In genomic region chr7:69982197-69982596, GRCh38 we compare ENCODE assay signal across 18 cellular contexts.
DNase-seq lines count a peak whose midpoint lies in the region; ATAC-seq and TF ChIP-seq lines count a peak whose summit lies in the region.
"Had no signal": no experiment of that assay in that cellular context is flagged by ENCODE, and none has a peak within 500 bp of the region (broad histone marks: within the 10 kb centered on the region; RNA-seq: fewer than 3 reads in every experiment).

No MANE protein-coding gene starts in this region.

- no peak overlapping the region for H3K4me3 Mint-ChIP-seq in activated naive CD8-positive, alpha-beta T cell treated with anti-CD3 and anti-CD28 coated beads, Interleukin-2, amount 50 U/mL, for 24 hours
- H3K4me3 Mint-ChIP-seq: activated naive CD4-positive, alpha-beta T cell treated with anti-CD3 and anti-CD28 coated beads for 36 hours; HFFc6; stimulated activated naive B cell treated with anti-CD40 and anti-IgM and Interleukin-4, amounts not matched to agents 10 μg/mL and 1 μg/mL and 100 μg/mL, for 72 hours had no signal

- POLR2A ChIA-PET in SK-N-SH (lab: Yijun Ruan, JAX), result no interaction called here

- no peak for TF ChIP-seq RAD21 in SK-N-SH (IDR thresholded peaks at IDR 0.05; ENCODE audit: low read length)

- H3K4me1 ChIP-seq in SK-N-SH (ENCODE audit: control insufficient read depth in 1 of 2, insufficient read depth in 2 of 2, low read depth in 1 of 2, low read length in 1 of 2), result peaks cover 0 to 7% of the 10 kb centered on the region in 2 experiments; a peak in 2 of 4 replicates
- H3K4me1 ChIP-seq in osteoblast (ENCODE audit: insufficient read depth, low read length), result peaks cover 12% of the 10 kb centered on the region
- peaks cover 0 to 15% (median 7%) of the 10 kb centered on the region in 4 donors for H3K4me1 ChIP-seq in tibial nerve
- H3K4me1 ChIP-seq: spleen had no signal

- H3K9me3 Mint-ChIP-seq in activated naive CD8-positive, alpha-beta T cell treated with anti-CD3 and anti-CD28 coated beads, Interleukin-2, amount 50 U/mL, for 24 hours, result peaks cover 7% of the 10 kb centered on the region
- H3K9me3 Mint-ChIP-seq: activated naive CD4-positive, alpha-beta T cell treated with anti-CD3 and anti-CD28 coated beads for 36 hours; stimulated activated naive B cell treated with anti-CD40 and anti-IgM and Interleukin-4, amounts not matched to agents 10 μg/mL and 1 μg/mL and 100 μg/mL, for 72 hours had no signal

- H3K27me3 ChIP-seq in SK-N-SH (ENCODE audit: insufficient read depth) (no peaks in the 10 kb centered on the region), osteoblast (ENCODE audit: insufficient read depth, low read length) (no peaks in the 10 kb centered on the region), tibial nerve (no peaks in the 10 kb centered on the region)
- H3K27me3 ChIP-seq: gastrocnemius medialis, spleen had no signal

- H3K4me2 ChIP-seq in SK-N-SH (0 out of 2 replicates have a peak overlapping the region, but pooled peaks have one; percentile 3), osteoblast (ENCODE audit: insufficient read depth, low read length) (peak overlapping the region; percentile 60)

- H3K79me2 ChIP-seq in SK-N-SH (ENCODE audit: insufficient read depth), result peaks cover 4% of the 10 kb centered on the region
- no peaks in the 10 kb centered on the region for H3K79me2 ChIP-seq in osteoblast (ENCODE audit: insufficient read depth, low read length)

- CTCF ChIA-PET in SK-N-SH (lab: Yijun Ruan, JAX), result interaction anchor here (1.4 to 2.3 kb wide), 3 partner anchors 10 to 18 kb away, joined by 4 to 7 read pairs (median 5); no protein-coding TSS in a partner anchor

- H3K27me3 Mint-ChIP-seq in activated naive CD8-positive, alpha-beta T cell treated with anti-CD3 and anti-CD28 coated beads, Interleukin-2, amount 50 U/mL, for 24 hours, result no peaks in the 10 kb centered on the region
- H3K27me3 Mint-ChIP-seq: stimulated activated naive B cell treated with anti-CD40 and anti-IgM and Interleukin-4, amounts not matched to agents 10 μg/mL and 1 μg/mL and 100 μg/mL, for 72 hours had no signal

- peaks cover 8% of the 10 kb centered on the region for H3K9me3 ChIP-seq in SK-N-SH
- no peaks in the 10 kb centered on the region for H3K9me3 ChIP-seq in osteoblast (ENCODE audit: low read depth, low read length)
- H3K9me3 ChIP-seq in tibial nerve, result peaks cover 0 to 1% (median 0%) of the 10 kb centered on the region in 4 donors
- H3K9me3 ChIP-seq: gastrocnemius medialis had no signal

- H4K20me1 ChIP-seq in SK-N-SH (ENCODE audit: insufficient read depth), result 0 out of 2 replicates have a peak, but pooled peaks cover 12% of the 10 kb centered on the region
- no peaks in the 10 kb centered on the region for H4K20me1 ChIP-seq in osteoblast (ENCODE audit: insufficient read depth, low read length)

- WGBS in SK-N-SH (ENCODE audit: low lambda C conversion rate), result 55% methylated on average over 1 of the region's 1 CpG
- 6 to 13% methylated on average over 1 of the region's 1 CpG for WGBS in tibial nerve, 2 donors

- H3K27ac ChIP-seq in SK-N-SH (ENCODE audit: low read depth in 2 of 2, low read length in 1 of 2) (peak overlapping the region in 1 of 2 experiments; percentile 14; a peak in 1 of 4 replicates), osteoblast (ENCODE audit: low read depth, low read length) (no peak overlapping the region), tibial nerve (no peak overlapping the region)
- H3K27ac ChIP-seq: gastrocnemius medialis, RWPE1, spleen had no signal

- no peak for ATAC-seq in HG03135 (IDR thresholded peaks at IDR 0.05; ENCODE audit: unreplicated experiment)
- ATAC-seq in activated naive CD8-positive, alpha-beta T cell treated with anti-CD3 and anti-CD28 coated beads, Interleukin-2, amount 50 U/mL, for 24 hours, result no peak
- ATAC-seq: stimulated activated naive B cell treated with anti-CD40 and anti-IgM and Interleukin-4, amounts not matched to agents 10 μg/mL and 1 μg/mL and 100 μg/mL, for 72 hours had no signal

- TF ChIP-seq CTCF in SK-N-SH (IDR thresholded peaks at IDR 0.05) (no peak), fibroblast of mammary gland (conservative IDR thresholded peaks at IDR 0.05; ENCODE audit: control insufficient read depth, insufficient read depth, low read depth, low read length) (no peak), osteoblast (IDR thresholded peaks at IDR 0.05; ENCODE audit: extremely low read depth, low read depth, low read length) (no peak), tibial nerve (IDR thresholded peaks at IDR 0.05) (no peak)

- H3K4me1 Mint-ChIP-seq in activated naive CD8-positive, alpha-beta T cell treated with anti-CD3 and anti-CD28 coated beads, Interleukin-2, amount 50 U/mL, for 24 hours, result no peaks in the 10 kb centered on the region

- H3F3A ChIP-seq in SK-N-SH (replicated peaks; ENCODE audit: insufficient read depth), result no peaks in the 10 kb centered on the region

- H3K36me3 ChIP-seq in SK-N-SH (replicated peaks in 1 of 2; ENCODE audit: control insufficient read depth in 1 of 2, insufficient read depth in 2 of 2, low read length in 1 of 2) (no peaks in the 10 kb centered on the region), osteoblast (ENCODE audit: insufficient read depth, low read length) (no peaks in the 10 kb centered on the region), tibial nerve (no peaks in the 10 kb centered on the region)
- H3K36me3 ChIP-seq: gastrocnemius medialis, spleen had no signal

- H3K9ac ChIP-seq in SK-N-SH, result no peak overlapping the region

- peak; percentile 33 for DNase-seq in COLO829 (ENCODE audit: low spot score)
- DNase-seq in SK-N-SH, result no peak
- DNase-seq in fibroblast of mammary gland (ENCODE audit: low read depth), result peak; percentile 26
- peak; percentile 21 for DNase-seq in osteoblast (ENCODE audit: insufficient read length, low spot score, missing footprints)
- no peak for DNase-seq in tibial nerve (ENCODE audit: low spot score in 2 of 2)
- no peak for DNase-seq in SW 1271 (lab: John Stamatoyannopoulos, UW)
- no peak for DNase-seq in activated naive CD8-positive, alpha-beta T cell treated with anti-CD3 and anti-CD28 coated beads, Interleukin-2, amount 50 U/mL, for 24 hours
- DNase-seq: activated CD4-positive, alpha-beta T cell treated with anti-CD3 and anti-CD28 coated beads for 48 hours; activated naive CD4-positive, alpha-beta T cell treated with anti-CD3 and anti-CD28 coated beads for 36 hours; Calu3; gastrocnemius medialis; HFFc6; NCI-H2029; NCI-H774; spleen; stimulated activated naive B cell treated with anti-CD40 and anti-IgM and Interleukin-4, amounts not matched to agents 10 μg/mL and 1 μg/mL and 100 μg/mL, for 72 hours had no signal

- no peak overlapping the region for H3K27ac Mint-ChIP-seq in activated naive CD8-positive, alpha-beta T cell treated with anti-CD3 and anti-CD28 coated beads, Interleukin-2, amount 50 U/mL, for 24 hours
- H3K27ac Mint-ChIP-seq: activated naive CD4-positive, alpha-beta T cell treated with anti-CD3 and anti-CD28 coated beads for 36 hours; HFFc6; stimulated activated naive B cell treated with anti-CD40 and anti-IgM and Interleukin-4, amounts not matched to agents 10 μg/mL and 1 μg/mL and 100 μg/mL, for 72 hours had no signal

- no peak for TF ChIP-seq EP300 in SK-N-SH (IDR thresholded peaks at IDR 0.05; ENCODE audit: borderline replicate concordance in 1 of 2, low read depth in 1 of 2, low read length in 1 of 2)
- TF ChIP-seq EP300 in tibial nerve (IDR thresholded peaks at IDR 0.05), result no peak

- no peaks in the 10 kb centered on the region for H3K36me3 Mint-ChIP-seq in activated naive CD8-positive, alpha-beta T cell treated with anti-CD3 and anti-CD28 coated beads, Interleukin-2, amount 50 U/mL, for 24 hours (ENCODE audit: low read depth)

- H3K4me3 ChIP-seq in SK-N-SH (ENCODE audit: low read depth in 2 of 2, low read length in 1 of 2) (no peak overlapping the region), fibroblast of mammary gland (ENCODE audit: control insufficient read depth, low read depth, low read length) (no peak overlapping the region), osteoblast (ENCODE audit: insufficient read depth, low read length) (peak overlapping the region; percentile 11), tibial nerve (no peak overlapping the region)
- H3K4me3 ChIP-seq: gastrocnemius medialis, spleen had no signal

- no peaks in the 10 kb centered on the region for H3K9me2 ChIP-seq in SK-N-SH

- H2AFZ ChIP-seq in SK-N-SH (ENCODE audit: low read depth), result no peak overlapping the region
- H2AFZ ChIP-seq in osteoblast (ENCODE audit: low read length), result peak overlapping the region; percentile 23

- TF ChIP-seq POLR2A in tibial nerve (IDR thresholded peaks at IDR 0.05), result no peak

TF ChIP-seq in SK-N-SH, 30 proteins besides CTCF, POLR2A, EP300 and RAD21 (continues in another document):
- TF ChIP-seq, protein P1, sequence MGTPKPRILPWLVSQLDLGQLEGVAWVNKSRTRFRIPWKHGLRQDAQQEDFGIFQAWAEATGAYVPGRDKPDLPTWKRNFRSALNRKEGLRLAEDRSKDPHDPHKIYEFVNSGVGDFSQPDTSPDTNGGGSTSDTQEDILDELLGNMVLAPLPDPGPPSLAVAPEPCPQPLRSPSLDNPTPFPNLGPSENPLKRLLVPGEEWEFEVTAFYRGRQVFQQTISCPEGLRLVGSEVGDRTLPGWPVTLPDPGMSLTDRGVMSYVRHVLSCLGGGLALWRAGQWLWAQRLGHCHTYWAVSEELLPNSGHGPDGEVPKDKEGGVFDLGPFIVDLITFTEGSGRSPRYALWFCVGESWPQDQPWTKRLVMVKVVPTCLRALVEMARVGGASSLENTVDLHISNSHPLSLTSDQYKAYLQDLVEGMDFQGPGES (IDR thresholded peaks at IDR 0.05; ENCODE audit: low read depth, low read length), result no peak
- TF ChIP-seq NFIC (IDR thresholded peaks at IDR 0.05; ENCODE audit: borderline replicate concordance) (no peak), YY1 (IDR thresholded peaks at IDR 0.05; ENCODE audit: low read depth) (no peak), TCF12 (IDR thresholded peaks at IDR 0.05) (no peak), FOXM1 (IDR thresholded peaks at IDR 0.05; ENCODE audit: low read depth) (no peak), FOSL2 (IDR thresholded peaks at IDR 0.05; ENCODE audit: borderline replicate concordance, low read depth) (no peak), CHD2 (IDR thresholded peaks at IDR 0.05; ENCODE audit: low read length, partially characterized antibody) (no peak), MEF2A (IDR thresholded peaks at IDR 0.05; ENCODE audit: borderline replicate concordance, low read depth) (no peak)
- TF ChIP-seq, protein P2, sequence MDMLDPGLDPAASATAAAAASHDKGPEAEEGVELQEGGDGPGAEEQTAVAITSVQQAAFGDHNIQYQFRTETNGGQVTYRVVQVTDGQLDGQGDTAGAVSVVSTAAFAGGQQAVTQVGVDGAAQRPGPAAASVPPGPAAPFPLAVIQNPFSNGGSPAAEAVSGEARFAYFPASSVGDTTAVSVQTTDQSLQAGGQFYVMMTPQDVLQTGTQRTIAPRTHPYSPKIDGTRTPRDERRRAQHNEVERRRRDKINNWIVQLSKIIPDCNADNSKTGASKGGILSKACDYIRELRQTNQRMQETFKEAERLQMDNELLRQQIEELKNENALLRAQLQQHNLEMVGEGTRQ (IDR thresholded peaks at IDR 0.05; ENCODE audit: borderline replicate concordance, low read depth, low read length), result no peak

Comparison
In these comparisons a context has a peak if more than half of its experiments do, and no peak if none do; other contexts are left out.
1. DNase-seq: peak in COLO829 (single experiment), fibroblast of mammary gland (single experiment) and osteoblast (single experiment); none in SK-N-SH (single experiment), tibial nerve (0 of 2), SW 1271 (0 of 2) and activated naive CD8-positive, alpha-beta T cell treated with anti-CD3 and anti-CD28 coated beads, Interleukin-2, amount 50 U/mL, for 24 hours (single experiment).